ENCODE assay signal across 8 cellular contexts in the genomic region with DNA sequence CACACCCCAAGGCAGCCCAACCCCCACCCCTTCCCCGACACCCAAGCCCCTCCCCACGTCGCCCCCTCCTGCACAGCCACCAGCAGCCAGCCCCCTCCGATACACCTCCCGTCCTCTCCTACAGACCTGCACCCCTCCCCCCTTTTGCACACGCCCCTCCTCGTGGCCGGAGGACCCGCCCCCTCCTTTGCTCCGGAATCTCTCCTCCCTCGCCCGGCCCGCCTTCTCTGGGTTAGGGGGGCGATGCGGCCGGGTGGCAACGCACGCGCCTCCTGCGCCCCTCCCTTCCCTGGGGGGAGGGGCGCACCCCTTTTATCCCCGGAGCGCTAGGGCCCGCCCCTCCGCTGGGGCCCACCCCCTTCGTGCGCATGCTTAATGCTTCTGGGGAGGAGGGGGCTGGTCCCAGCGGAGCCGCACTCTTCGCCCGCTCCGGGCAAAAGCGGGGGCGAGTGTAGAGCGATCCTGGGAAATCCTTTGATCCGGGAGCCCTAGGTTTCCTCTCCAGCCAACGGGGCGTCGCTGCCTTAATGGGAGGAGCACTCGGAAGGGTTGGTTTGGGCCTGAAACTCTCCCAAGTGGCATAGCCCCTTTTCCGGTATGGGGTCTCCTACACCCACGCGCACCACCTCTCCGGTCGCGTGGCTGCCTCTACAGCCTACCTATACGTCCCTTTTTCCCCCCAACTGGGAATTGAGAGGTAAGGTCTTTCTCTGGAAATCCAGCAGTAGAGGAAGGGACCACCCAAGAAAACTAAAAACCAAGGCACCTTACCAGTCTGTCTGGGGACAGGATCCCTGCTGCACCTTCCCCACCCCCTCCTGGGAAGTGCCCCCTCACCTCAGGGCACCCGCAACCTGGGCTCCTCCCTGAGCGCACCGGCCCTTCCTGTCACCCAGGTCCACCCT. TPM values are rescaled to one million over a fixed set of nuclear protein-coding genes. Genes with fewer than 3 reads are reported as not detected.
DNase-seq lines count a peak whose midpoint lies in the region; ATAC-seq lines count a peak whose summit lies in the region.

No MANE protein-coding gene starts in this region.

- peak overlapping the region; percentile 79 for H3K4me3 ChIP-seq in urinary bladder (ENCODE audit: low read depth, low read length)

- peak in 3 of 4 experiments; percentile 29 to 49 (median 37) for DNase-seq in activated CD4-positive, CD25-positive, alpha-beta regulatory T cell (lab: John Stamatoyannopoulos, UW)
- DNase-seq in NCI-H1436 treated with DMSO at 0.1 percent for 48 hours (lab: John Stamatoyannopoulos, UW) (peak; percentile 59), T-helper 1 cell (peak; percentile 51 to 69 (median 62)), amygdala (lab: John Stamatoyannopoulos, UW) (peak in 55 of 56 donors; percentile 27 to 96 (median 78)), left cardiac atrium (peak; percentile 89), pons (ENCODE audit: low spot score) (peak; percentile 83)

- ATAC-seq in activated CD4-positive, CD25-positive, alpha-beta regulatory T cell treated with anti-CD3 and anti-CD28 coated beads, Interleukin-2, amount 50 U/mL, for 24 hours = no peak
- ATAC-seq in left cardiac atrium = peak; percentile 45 to 58

- 2% methylated on average over 50 of the region's 50 CpGs for WGBS in urinary bladder

- intact Hi-C loops in left cardiac atrium (cut with DNase I) = no loop called here

- peak overlapping the region; percentile 47 for H3K27ac ChIP-seq in urinary bladder (ENCODE audit: low read depth)

- H3K4me1 ChIP-seq in urinary bladder (ENCODE audit: insufficient read depth) = no peaks in the 10 kb centered on the region

- H3K36me3 ChIP-seq in urinary bladder (ENCODE audit: insufficient read depth) = no peaks in the 10 kb centered on the region

RNA-seq across cellular contexts. Expression of a gene that starts 1.9 kb away (rescaled TPM):
- total RNA-seq in left cardiac atrium = 10 to 100 TPM in 1 of 2 donors, 1 to 10 TPM in 1; 8.1 to 11.6 TPM
- 3.4 TPM for total RNA-seq in urinary bladder
- 11.1 TPM for polyA plus RNA-seq in urinary bladder

RNA-seq across cellular contexts. Expression of a gene that starts 19.6 kb away (rescaled TPM):
- total RNA-seq in left cardiac atrium (10 to 100 TPM; 20.6 to 34.9 TPM), urinary bladder (10.8 TPM)
- 47.5 TPM for polyA plus RNA-seq in urinary bladder

RNA-seq across cellular contexts. Expression of a gene that starts 29.9 kb away (rescaled TPM):
- total RNA-seq in left cardiac atrium (10 to 100 TPM; 11.0 to 12.2 TPM), urinary bladder (18.0 TPM)
- 14.2 TPM for polyA plus RNA-seq in urinary bladder

RNA-seq across cellular contexts. Expression of a gene that starts 36.7 kb away (rescaled TPM):
- 1 to 10 TPM; 5.5 to 7.2 TPM for total RNA-seq in left cardiac atrium
- total RNA-seq in urinary bladder = 5.0 TPM
- polyA plus RNA-seq in urinary bladder = 6.4 TPM

RNA-seq across cellular contexts. Expression of a gene that starts 53.3 kb away (rescaled TPM):
- total RNA-seq in left cardiac atrium (1 to 10 TPM; 1.4 to 3.4 TPM), urinary bladder (3.9 TPM)
- 6.3 TPM for polyA plus RNA-seq in urinary bladder

Comparison
In these comparisons a context has a peak if more than half of its experiments do, and no peak if none do; other contexts are left out.
1. DNase-seq: peak in every context shown above with its lines; median percentile 89 in left cardiac atrium; 83 in pons; 78 in amygdala; 62 in T-helper 1 cell; 59 in NCI-H1436 treated with DMSO at 0.1 percent for 48 hours; 37 in activated CD4-positive, CD25-positive, alpha-beta regulatory T cell.
2. ATAC-seq: peak in left cardiac atrium (2 of 2); none in activated CD4-positive, CD25-positive, alpha-beta regulatory T cell treated with anti-CD3 and anti-CD28 coated beads, Interleukin-2, amount 50 U/mL, for 24 hours (0 of 2).